In the genomic region with DNA sequence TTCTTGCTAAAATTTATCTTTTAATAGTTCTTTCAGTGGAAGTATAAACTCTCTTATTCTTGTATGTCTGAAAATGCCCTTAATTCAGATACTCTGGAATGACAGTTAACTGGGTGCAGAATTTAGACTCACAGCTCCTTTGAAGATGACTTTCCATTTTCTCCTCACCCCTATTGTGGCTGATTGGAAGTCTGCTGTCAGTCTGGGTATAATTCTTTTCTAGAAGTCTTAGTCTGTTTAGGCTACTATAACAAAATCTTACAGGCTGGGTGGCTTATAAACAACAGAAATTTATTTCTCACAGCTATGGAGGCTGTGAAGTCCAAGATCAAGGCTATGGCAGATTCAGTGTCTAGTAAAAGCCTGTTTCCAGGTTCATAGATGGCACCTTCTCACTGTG, we compare ENCODE assay signal across 19 cellular contexts.
DNase-seq lines count a peak whose midpoint lies in the region; ATAC-seq and TF ChIP-seq lines count a peak whose summit lies in the region.
"Had no signal": no experiment of that assay in that cellular context is flagged by ENCODE, and none has a peak within 500 bp of the region (broad histone marks: within the 10 kb centered on the region; RNA-seq: fewer than 3 reads in every experiment).

No MANE protein-coding gene starts in this region.

- H3K4me3 Mint-ChIP-seq in WTC11 (no peak overlapping the region), endodermal cell (no peak overlapping the region)
- H3K4me3 Mint-ChIP-seq: CD4-positive, alpha-beta T cell; H9 had no signal

- no peak for TF ChIP-seq RAD21 in HCT116 (IDR thresholded peaks at IDR 0.05; ENCODE audit: low read depth)

- CTCF ChIA-PET in HCT116 (lab: Charles Lee) = no interaction called here
- CTCF ChIA-PET in WTC11 (lab: Charles Lee) = no interaction called here

- no peaks in the 10 kb centered on the region for H3K27me3 ChIP-seq in HCT116 (ENCODE audit: insufficient read depth, low read length)
- peaks cover 3% of the 10 kb centered on the region for H3K27me3 ChIP-seq in endodermal cell (ENCODE audit: control insufficient read depth, insufficient read depth, low read length, poor library complexity, severe bottlenecking)
- H3K27me3 ChIP-seq in lower lobe of right lung (ENCODE audit: low read depth) = no peaks in the 10 kb centered on the region

- H3K27me3 Mint-ChIP-seq in WTC11 (ENCODE audit: low read depth) = no peaks in the 10 kb centered on the region; the same call in 1 of the 2 replicates
- H3K27me3 Mint-ChIP-seq in endodermal cell (ENCODE audit: insufficient read depth) = peaks cover 2% of the 10 kb centered on the region
- H3K27me3 Mint-ChIP-seq: CD4-positive, alpha-beta T cell had no signal

- no peaks in the 10 kb centered on the region for H4K20me1 ChIP-seq in HCT116 (ENCODE audit: insufficient read depth)

- TF ChIP-seq POLR2A in HCT116 (IDR thresholded peaks at IDR 0.05; ENCODE audit: borderline replicate concordance, extremely low read depth, insufficient read depth, insufficient read length) = no peak

- no TSS peak for BruUV-seq in HCT116 (replicated peaks; lab: Mats Ljungman, UMichigan)

- H3K9ac ChIP-seq in HCT116 (ENCODE audit: low read length) (no peak overlapping the region), endodermal cell (ENCODE audit: extremely low read depth, low read length, poor library complexity, severe bottlenecking) (no peak overlapping the region)

- H3K4me1 ChIP-seq in HCT116 (ENCODE audit: control insufficient read depth in 1 of 2, insufficient read depth in 2 of 2, low read length in 2 of 2) = peaks cover 0 to 5% of the 10 kb centered on the region in 2 experiments; a peak in 1 of 4 replicates
- no peaks in the 10 kb centered on the region for H3K4me1 ChIP-seq in endodermal cell (ENCODE audit: control insufficient read depth, insufficient read depth, low read length)
- no peaks in the 10 kb centered on the region for H3K4me1 ChIP-seq in lower lobe of right lung
- H3K4me1 ChIP-seq: A549 had no signal

- H3K36me3 ChIP-seq in HCT116 (ENCODE audit: control insufficient read depth in 1 of 2, insufficient read depth in 2 of 2, low read length in 2 of 2) (no peaks in the 10 kb centered on the region), endodermal cell (ENCODE audit: control insufficient read depth, insufficient read depth, low read length) (no peaks in the 10 kb centered on the region), lower lobe of right lung (no peaks in the 10 kb centered on the region)

- DNase-seq in DMS53 (lab: John Stamatoyannopoulos, UW) (peak; percentile 21), DMS53 treated with DMSO at 0.1 percent for 48 hours (lab: John Stamatoyannopoulos, UW; ENCODE audit: unreplicated experiment) (no peak), HCT116 (ENCODE audit: low read depth, low spot score) (no peak), WTC11 (ENCODE audit: low spot score) (no peak), endodermal cell (no peak), COR-L47 (lab: John Stamatoyannopoulos, UW) (no peak), lower lobe of right lung (no peak)
- DNase-seq: AML-193; CD4-positive, alpha-beta T cell; DMS153; DND-41; EL; H9; IMR-90; KBM-7 had no signal

- intact Hi-C loops in HCT116 (cut with micrococcal nuclease) = no loop called here
- intact Hi-C loops in lower lobe of right lung (cut with DNase I) = no loop called here

- H3K4me2 ChIP-seq in HCT116 (ENCODE audit: low read length) = no peak overlapping the region
- H3K4me2 ChIP-seq: A549 had no signal

- H3K27ac ChIP-seq in HCT116 (ENCODE audit: low read depth, low read length) = no peak overlapping the region
- H3K27ac ChIP-seq in endodermal cell (ENCODE audit: low read depth, low read length) = no peak overlapping the region
- no peak overlapping the region for H3K27ac ChIP-seq in lower lobe of right lung
- H3K27ac ChIP-seq: 22Rv1, A549, C4-2B had no signal

- POLR2A ChIA-PET in HCT116 (lab: Charles Lee) (no interaction called here), WTC11 (lab: Charles Lee) (no interaction called here)

- H3K27ac Mint-ChIP-seq in WTC11 (no peak overlapping the region), endodermal cell (no peak overlapping the region)
- H3K27ac Mint-ChIP-seq: CD4-positive, alpha-beta T cell; H9 had no signal

- TF ChIP-seq CTCF in HCT116 (IDR thresholded peaks at IDR 0.05 in 2 of 3, conservative IDR thresholded peaks at IDR 0.05 in 1 of 3; ENCODE audit: borderline replicate concordance in 1 of 3, insufficient read depth in 1 of 3, low read depth in 2 of 3, low read length in 2 of 3) = no peak
- no peak for TF ChIP-seq CTCF in WTC11 (IDR thresholded peaks at IDR 0.05)
- TF ChIP-seq CTCF in endodermal cell (conservative IDR thresholded peaks at IDR 0.05) = no peak
- TF ChIP-seq CTCF in lower lobe of right lung (IDR thresholded peaks at IDR 0.05) = no peak

- H3K4me1 Mint-ChIP-seq in WTC11 (peaks cover 7% of the 10 kb centered on the region; the same call in 1 of the 2 replicates), endodermal cell (no peaks in the 10 kb centered on the region)

- H3K9me3 ChIP-seq in HCT116 (ENCODE audit: control insufficient read depth in 1 of 2, insufficient read depth in 1 of 2, low read depth in 1 of 2, low read length in 2 of 2) (peaks cover 0 to 14% of the 10 kb centered on the region in 2 experiments; a peak in 2 of 4 replicates), endodermal cell (ENCODE audit: control insufficient read depth, low read length) (peaks cover 18% of the 10 kb centered on the region), lower lobe of right lung (peaks cover 7% of the 10 kb centered on the region)

- H3K79me2 ChIP-seq in HCT116 (ENCODE audit: insufficient read depth, low read length) = no peaks in the 10 kb centered on the region

- H3K9me2 ChIP-seq in HCT116 (ENCODE audit: insufficient read depth) = no peaks in the 10 kb centered on the region

- H3K4me3 ChIP-seq in HCT116 (replicated peaks in 1 of 2; ENCODE audit: low read depth in 1 of 2, low read length in 2 of 2) (no peak overlapping the region), endodermal cell (ENCODE audit: low read length) (peak overlapping the region; percentile 12), lower lobe of right lung (no peak overlapping the region)
- H3K4me3 ChIP-seq: A549, GM12878 had no signal

- ATAC-seq in HCT116 = no peak
- ATAC-seq in WTC11 = no peak
- no peak for ATAC-seq in lower lobe of right lung
- ATAC-seq: A549, GM12878 had no signal

- H3K9me3 Mint-ChIP-seq in WTC11 (peaks cover 43% of the 10 kb centered on the region), endodermal cell (peaks cover 21% of the 10 kb centered on the region)

- H3K36me3 Mint-ChIP-seq in WTC11 (peaks cover 17% of the 10 kb centered on the region), endodermal cell (ENCODE audit: low read depth) (no peaks in the 10 kb centered on the region)

- RAD21 ChIA-PET in HCT116 (lab: Charles Lee; ENCODE audit: low non-redundant PET in 1 of 2, low total read pairs in 2 of 2, uncharacterized antibody in 2 of 2, unreplicated experiment in 2 of 2) = no interaction called here

- H2AFZ ChIP-seq in HCT116 (ENCODE audit: low read depth, low read length, poor library complexity, severe bottlenecking) = no peak overlapping the region

TF ChIP-seq in HCT116, 20 proteins besides CTCF, POLR2A, EP300 and RAD21:
- no peak for TF ChIP-seq CEBPB (IDR thresholded peaks at IDR 0.05; ENCODE audit: low read depth)
- no peak for TF ChIP-seq ELF1 (IDR thresholded peaks at IDR 0.05; ENCODE audit: borderline replicate concordance, low read depth)
- TF ChIP-seq CBX3 (IDR thresholded peaks at IDR 0.05; ENCODE audit: low read depth) = peak; percentile 59; the same call in 1 of the 2 replicates

TF ChIP-seq in WTC11, 78 proteins besides CTCF, POLR2A, EP300 and RAD21:
- peak; percentile 93 for TF ChIP-seq ZNF317 (CRISPR knock-in tag; IDR thresholded peaks at IDR 0.05; ENCODE audit: borderline replicate concordance, low read depth)
- TF ChIP-seq RORB (CRISPR knock-in tag; IDR thresholded peaks at IDR 0.05) = no peak
